In genomic region chr1:43521078-43521477, GRCh38 we compare ENCODE assay signal across 19 cellular contexts. TPM values are rescaled to one million over a fixed set of nuclear protein-coding genes. Genes with fewer than 3 reads are reported as not detected.
DNase-seq lines count a peak whose midpoint lies in the region; ATAC-seq and TF ChIP-seq lines count a peak whose summit lies in the region.
"Had no signal": no experiment of that assay in that cellular context is flagged by ENCODE, and none has a peak within 500 bp of the region (broad histone marks: within the 10 kb centered on the region; RNA-seq: fewer than 3 reads in every experiment).

No MANE protein-coding gene starts in this region.

- no peak overlapping the region for H4K8ac ChIP-seq in neuronal stem cell (ENCODE audit: low read depth, low read length)

- H4K91ac ChIP-seq in neuronal stem cell (ENCODE audit: low read depth, low read length, poor library complexity) = no peak overlapping the region

- TF ChIP-seq CTCF in natural killer cell (IDR thresholded peaks at IDR 0.05) (no peak), spleen (IDR thresholded peaks at IDR 0.05 in 8 of 11, conservative IDR thresholded peaks at IDR 0.05 in 3 of 11) (no peak)

- no peaks in the 10 kb centered on the region for H3K79me1 ChIP-seq in neuronal stem cell (ENCODE audit: low read depth, low read length)

- no peaks in the 10 kb centered on the region for H3K36me3 Mint-ChIP-seq in natural killer cell treated with Interleukin-12 subunit alpha and Interleukin-12 subunit beta and Interleukin-15 and Interleukin-18, amount 100 ng/mL, for 72 hours
- no peaks in the 10 kb centered on the region for H3K36me3 Mint-ChIP-seq in natural killer cell
- H3K36me3 Mint-ChIP-seq: CD8-positive, alpha-beta T cell had no signal

- peak; percentile 3 for DNase-seq in natural killer cell treated with Interleukin-12 subunit alpha and Interleukin-12 subunit beta and Interleukin-15 and Interleukin-18, amount 100 ng/mL, for 72 hours (ENCODE audit: low spot score)
- no peak for DNase-seq in natural killer cell
- DNase-seq in neuronal stem cell (ENCODE audit: low spot score) = no peak
- peak; percentile 20 for DNase-seq in spleen
- DNase-seq in HK-2 (ENCODE audit: unreplicated experiment) = no peak
- no peak for DNase-seq in NCI-H82 treated with DMSO at 0.1 percent for 48 hours (lab: John Stamatoyannopoulos, UW; ENCODE audit: unreplicated experiment)
- DNase-seq: 8988T; Calu3; CD8-positive, alpha-beta T cell; DMS79 treated with DMSO at 0.1 percent for 48 hours; GF-D8; H7; HFFc6 had no signal

- H3K9me3 ChIP-seq in neuronal stem cell (replicated peaks in 1 of 2; ENCODE audit: control insufficient read depth in 2 of 2, insufficient read depth in 1 of 2, low read depth in 1 of 2, low read length in 2 of 2) (peaks cover 0 to 2% of the 10 kb centered on the region in 2 donors), spleen (no peaks in the 10 kb centered on the region)
- H3K9me3 ChIP-seq: BLaER1 treated with 17β-estradiol and CSF1 and Interleukin-3, amounts not matched to agents 10 nM and 100 nM had no signal

- no peak overlapping the region for H2AFZ ChIP-seq in neuronal stem cell (ENCODE audit: low read length)
- H2AFZ ChIP-seq: GM23338 had no signal

- peak overlapping the region; percentile 49 for H3K18ac ChIP-seq in neuronal stem cell (ENCODE audit: low read length)

- ATAC-seq in natural killer cell treated with Interleukin-12 subunit alpha and Interleukin-12 subunit beta and Interleukin-15 and Interleukin-18, amount 100 ng/mL, for 72 hours = no peak
- ATAC-seq in natural killer cell = no peak
- no peak for ATAC-seq in HG03521 (IDR thresholded peaks at IDR 0.05; ENCODE audit: unreplicated experiment)
- ATAC-seq: CD8-positive, alpha-beta T cell; HCT116; HepG2 had no signal

- no peak overlapping the region for H3K9ac ChIP-seq in neuronal stem cell (ENCODE audit: low read depth, low read length, poor library complexity)
- H3K9ac ChIP-seq: BLaER1 treated with 17β-estradiol and CSF1 and Interleukin-3, amounts not matched to agents 10 nM and 100 nM had no signal

- peaks cover 41 to 61% of the 10 kb centered on the region in 2 donors for H3K27me3 Mint-ChIP-seq in natural killer cell treated with Interleukin-12 subunit alpha and Interleukin-12 subunit beta and Interleukin-15 and Interleukin-18, amount 100 ng/mL, for 72 hours
- H3K27me3 Mint-ChIP-seq in natural killer cell (ENCODE audit: low read depth in 2 of 2) = peaks cover 37 to 69% of the 10 kb centered on the region in 2 donors

- peak overlapping the region; percentile 2 for H3K23ac ChIP-seq in neuronal stem cell (ENCODE audit: low read depth, low read length, poor library complexity)

- no CpG with 5 or more reads among the region's 8 CpGs for WGBS in neuronal stem cell (ENCODE audit: extremely low coverage in 2 of 2, insufficient read length in 2 of 2, insufficient replicate concordance in 1 of 2), 2 donors
- WGBS in spleen, 5 donors = 93 to 96% (median 95%) methylated on average over 6 to 8 of the region's 8 CpGs

- no peak overlapping the region for H3K4ac ChIP-seq in neuronal stem cell (ENCODE audit: low read length)

- no peak overlapping the region for H2BK120ac ChIP-seq in neuronal stem cell (ENCODE audit: low read depth, low read length)

- intact Hi-C loops in natural killer cell (cut with micrococcal nuclease) (no loop called here), spleen (cut with DNase I; ENCODE audit: low total_unique reads) (loop anchor here (10.0 kb wide), 1 partner anchor 414 kb away; the partner anchor contains the start of gene ARTN)

- H3K27me3 ChIP-seq in neuronal stem cell (ENCODE audit: control insufficient read depth in 3 of 3, insufficient read depth in 3 of 3, low read depth in 1 of 3, low read length in 3 of 3) = peaks cover 0 to 39% (median 0%) of the 10 kb centered on the region in 3 experiments
- H3K27me3 ChIP-seq in spleen (replicated peaks in 1 of 7) = peaks cover 0 to 56% (median 6%) of the 10 kb centered on the region in 7 donors
- H3K27me3 ChIP-seq: BLaER1 treated with 17β-estradiol and CSF1 and Interleukin-3, amounts not matched to agents 10 nM and 100 nM had no signal

- peaks cover 2% of the 10 kb centered on the region in 2 donors for H3K4me1 ChIP-seq in neuronal stem cell (ENCODE audit: control insufficient read depth in 2 of 2, insufficient read depth in 1 of 2, low read depth in 1 of 2, low read length in 2 of 2)
- no peaks in the 10 kb centered on the region for H3K4me1 ChIP-seq in spleen
- H3K4me1 ChIP-seq: BLaER1 treated with 17β-estradiol and CSF1 and Interleukin-3, amounts not matched to agents 10 nM and 100 nM had no signal

- H3K36me3 ChIP-seq in neuronal stem cell (replicated peaks in 1 of 2; ENCODE audit: control insufficient read depth in 2 of 2, insufficient read depth in 2 of 2, low read length in 2 of 2) (no peaks in the 10 kb centered on the region), spleen (no peaks in the 10 kb centered on the region)
- H3K36me3 ChIP-seq: BLaER1 treated with 17β-estradiol and CSF1 and Interleukin-3, amounts not matched to agents 10 nM and 100 nM had no signal

- H3K27ac Mint-ChIP-seq in natural killer cell treated with Interleukin-12 subunit alpha and Interleukin-12 subunit beta and Interleukin-15 and Interleukin-18, amount 100 ng/mL, for 72 hours = no peak overlapping the region
- no peak overlapping the region for H3K27ac Mint-ChIP-seq in natural killer cell
- H3K27ac Mint-ChIP-seq: B cell; CD8-positive, alpha-beta T cell; GM23338; HFFc6 had no signal

- no peak overlapping the region for H3K4me3 Mint-ChIP-seq in natural killer cell treated with Interleukin-12 subunit alpha and Interleukin-12 subunit beta and Interleukin-15 and Interleukin-18, amount 100 ng/mL, for 72 hours
- H3K4me3 Mint-ChIP-seq in natural killer cell = no peak overlapping the region
- H3K4me3 Mint-ChIP-seq: B cell; CD8-positive, alpha-beta T cell; GM23338; HFFc6 had no signal

- peak overlapping the region; percentile 73 for H2AK5ac ChIP-seq in neuronal stem cell (ENCODE audit: low read depth, low read length)

- H2BK12ac ChIP-seq in neuronal stem cell (ENCODE audit: low read length) = no peak overlapping the region

- H3K14ac ChIP-seq in neuronal stem cell (ENCODE audit: low read length) = peak overlapping the region; percentile 78

- no peaks in the 10 kb centered on the region for H3K4me1 Mint-ChIP-seq in natural killer cell treated with Interleukin-12 subunit alpha and Interleukin-12 subunit beta and Interleukin-15 and Interleukin-18, amount 100 ng/mL, for 72 hours (ENCODE audit: low read depth in 2 of 2)
- H3K4me1 Mint-ChIP-seq in natural killer cell = no peaks in the 10 kb centered on the region
- H3K4me1 Mint-ChIP-seq: B cell had no signal

- no peak overlapping the region for H3K4me2 ChIP-seq in neuronal stem cell (ENCODE audit: insufficient read depth, low read length, poor library complexity, severe bottlenecking)
- H3K4me2 ChIP-seq: BLaER1 treated with 17β-estradiol and CSF1 and Interleukin-3, amounts not matched to agents 10 nM and 100 nM; GM23338 had no signal

- H3K4me3 ChIP-seq in neuronal stem cell (ENCODE audit: low read length in 2 of 2) (no peak overlapping the region), spleen (no peak overlapping the region)
- H3K4me3 ChIP-seq: BLaER1 treated with 17β-estradiol and CSF1 and Interleukin-3, amounts not matched to agents 10 nM and 100 nM; GM23338 had no signal

- H3K9me3 Mint-ChIP-seq in natural killer cell treated with Interleukin-12 subunit alpha and Interleukin-12 subunit beta and Interleukin-15 and Interleukin-18, amount 100 ng/mL, for 72 hours = no peaks in the 10 kb centered on the region
- H3K9me3 Mint-ChIP-seq in natural killer cell = no peaks in the 10 kb centered on the region
- H3K9me3 Mint-ChIP-seq: CD8-positive, alpha-beta T cell; GM23338; HFFc6 had no signal

- H3K27ac ChIP-seq in neuronal stem cell (replicated peaks; ENCODE audit: low read length) = no peak overlapping the region
- no peak overlapping the region for H3K27ac ChIP-seq in spleen
- H3K27ac ChIP-seq: BLaER1 treated with 17β-estradiol and CSF1 and Interleukin-3, amounts not matched to agents 10 nM and 100 nM had no signal

- no peak for TF ChIP-seq POLR2A in spleen (IDR thresholded peaks at IDR 0.05)

- H2BK15ac ChIP-seq in neuronal stem cell (ENCODE audit: low read length) = no peak overlapping the region

- no peak overlapping the region for H2BK5ac ChIP-seq in neuronal stem cell (ENCODE audit: low read length)

RNA-seq across cellular contexts. Expression of gene PTPRF, which starts 9.6 kb away (rescaled TPM):
- total RNA-seq in natural killer cell treated with Interleukin-12 subunit alpha and Interleukin-12 subunit beta and Interleukin-15 and Interleukin-18, amount 100 ng/mL, for 72 hours = 1 to 10 TPM in 1 of 2 donors, under 1 TPM in 1; 0.33 to 1.3 TPM
- total RNA-seq in natural killer cell (1 to 10 TPM in 1 of 3 donors, under 1 TPM in 1, not detected in 1; 0.12 to 1.9 TPM), spleen (10 to 100 TPM in 6 of 7 donors, 1 to 10 TPM in 1; 8.3 to 25.0 (median 14.8) TPM)
- 62.9 TPM for polyA plus RNA-seq in neuronal stem cell (2013, experiment 1 of 2)
- 64.0 TPM for polyA plus RNA-seq in neuronal stem cell (2013, experiment 2 of 2)
- polyA plus RNA-seq in spleen = 1 to 10 TPM; 2.7 to 3.9 (median 3.5) TPM

Comparison
In these comparisons a context has a peak if more than half of its experiments do, and no peak if none do; other contexts are left out.
1. DNase-seq: peak in natural killer cell treated with Interleukin-12 subunit alpha and Interleukin-12 subunit beta and Interleukin-15 and Interleukin-18, amount 100 ng/mL, for 72 hours (single experiment) and spleen (single experiment); none in natural killer cell (single experiment), neuronal stem cell (single experiment), HK-2 (single experiment) and NCI-H82 treated with DMSO at 0.1 percent for 48 hours (single experiment).